ENCODE assay signal across 17 cellular contexts in the genomic region with DNA sequence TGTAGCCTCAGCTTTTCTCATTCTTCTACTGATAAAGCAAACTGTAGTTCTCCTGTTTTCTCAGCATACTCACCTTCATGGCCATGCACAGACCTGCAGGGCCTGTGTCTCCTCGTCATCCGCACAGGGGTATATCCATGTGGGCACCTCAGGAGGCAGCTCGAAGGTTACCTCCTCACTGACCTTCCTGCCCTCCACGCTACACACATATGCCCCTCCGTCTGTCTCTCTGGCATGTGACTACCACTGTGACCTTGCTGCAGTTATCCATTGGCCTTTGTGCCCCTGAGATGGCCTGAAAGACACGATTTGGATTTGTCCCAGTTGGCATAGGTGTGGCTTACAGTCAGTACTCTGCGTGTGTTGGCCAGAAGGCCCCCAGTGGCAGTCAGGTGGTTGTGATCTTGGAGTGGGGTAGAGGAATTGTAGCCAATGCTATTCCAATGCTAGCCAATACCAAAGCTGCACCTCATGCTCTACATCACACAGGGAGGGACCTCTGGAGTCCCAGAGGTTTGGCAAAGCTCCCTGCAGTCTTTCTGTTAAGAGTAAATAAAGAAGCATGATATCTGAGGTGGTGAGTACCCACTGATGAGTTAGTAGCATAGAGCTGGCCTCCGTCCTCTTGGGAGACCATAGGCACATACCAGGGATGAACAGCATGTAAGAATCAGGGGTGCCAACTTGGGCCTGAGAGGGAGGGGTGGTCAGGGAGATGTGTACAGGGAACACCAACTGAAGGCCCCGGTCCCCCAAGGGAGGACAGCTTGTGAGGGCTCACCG.
DNase-seq lines count a peak whose midpoint lies in the region; ATAC-seq and TF ChIP-seq lines count a peak whose summit lies in the region.
"Had no signal": no experiment of that assay in that cellular context is flagged by ENCODE, and none has a peak within 500 bp of the region (broad histone marks: within the 10 kb centered on the region; RNA-seq: fewer than 3 reads in every experiment).

No MANE protein-coding gene starts in this region.

- H3K79me2 ChIP-seq in PC-9 (ENCODE audit: low read depth), result no peaks in the 10 kb centered on the region

- H3K9me3 ChIP-seq in PC-9 (ENCODE audit: insufficient read depth, low read depth) (no peaks in the 10 kb centered on the region), heart left ventricle (no peaks in the 10 kb centered on the region), testis (no peaks in the 10 kb centered on the region), body of pancreas (no peaks in the 10 kb centered on the region)
- H3K9me3 ChIP-seq: ascending aorta, Peyer's patch had no signal

- H3K27me3 Mint-ChIP-seq in activated T-cell treated with anti-CD3 and anti-CD28 coated beads, Interleukin-2, amount 50 U/mL, for 24 hours, result no peaks in the 10 kb centered on the region
- no peaks in the 10 kb centered on the region for H3K27me3 Mint-ChIP-seq in activated T-cell treated with anti-CD3 and anti-CD28 coated beads, Interleukin-2, amount 50 U/mL, for 4 hours (ENCODE audit: low read depth)
- H3K27me3 Mint-ChIP-seq: activated B cell treated with CpG ODN at 0.5 μM for 24 hours; dendritic cell treated with granulocyte-macrophage colony-stimulating factor and Interleukin-4, amounts not matched to agents 40 ng/mL and 50 ng/mL, for 4 days had no signal

- peak overlapping the region; percentile 86 for H3K27ac Mint-ChIP-seq in activated T-cell treated with anti-CD3 and anti-CD28 coated beads, Interleukin-2, amount 50 U/mL, for 24 hours
- H3K27ac Mint-ChIP-seq: activated B cell treated with CpG ODN at 0.5 μM for 24 hours; activated T-helper 1 cell treated with anti-CD3 and anti-CD28 coated beads, Interleukin-12 subunit alpha, Interleukin-12 subunit beta, Interleukin-2, Interleukin-4 antibody, amounts not matched to agents 30 ng/mL and 10 ng/mL and 1 ng/mL, durations not matched to agents 14 hours and 24 hours and 36 hours; dendritic cell treated with granulocyte-macrophage colony-stimulating factor and Interleukin-4, amounts not matched to agents 40 ng/mL and 50 ng/mL, for 4 days had no signal

- no peaks in the 10 kb centered on the region for H3K9me2 ChIP-seq in PC-9 (ENCODE audit: insufficient read depth)

- BruUV-seq in PC-9 (replicated peaks; lab: Mats Ljungman, UMichigan), result no TSS peak

- H3K27me3 ChIP-seq in PC-9 (ENCODE audit: insufficient read depth, low read depth) (no peaks in the 10 kb centered on the region), heart left ventricle (no peaks in the 10 kb centered on the region), testis (no peaks in the 10 kb centered on the region), body of pancreas (no peaks in the 10 kb centered on the region)
- H3K27me3 ChIP-seq: ascending aorta, Peyer's patch had no signal

- WGBS in heart left ventricle, 4 donors, result 54 to 64% (median 61%) methylated on average over 9 to 10 of the region's 10 CpGs
- 84 to 88% methylated on average over 10 of the region's 10 CpGs for WGBS in testis, 2 donors
- WGBS in body of pancreas, 2 donors, result 74 to 78% methylated on average over 10 of the region's 10 CpGs

- H3K27ac ChIP-seq in PC-9 (peak overlapping the region; percentile 44; the same call in 1 of the 2 replicates), heart left ventricle (peak overlapping the region; percentile 24 to 84 (median 67)), testis (no peak overlapping the region), body of pancreas (no peak overlapping the region)
- H3K27ac ChIP-seq: ascending aorta, Peyer's patch had no signal

- H3K4me1 ChIP-seq in PC-9 (replicated peaks; ENCODE audit: insufficient read depth) (peaks cover 17% of the 10 kb centered on the region), heart left ventricle (peaks cover 0 to 56% (median 23%) of the 10 kb centered on the region in 12 donors), testis (no peaks in the 10 kb centered on the region), body of pancreas (no peaks in the 10 kb centered on the region)
- H3K4me1 ChIP-seq: ascending aorta, Peyer's patch had no signal

- H3K4me1 Mint-ChIP-seq in activated T-cell treated with anti-CD3 and anti-CD28 coated beads, Interleukin-2, amount 50 U/mL, for 24 hours (ENCODE audit: low read depth), result peaks cover 45% of the 10 kb centered on the region
- peaks cover 48% of the 10 kb centered on the region for H3K4me1 Mint-ChIP-seq in activated T-cell treated with anti-CD3 and anti-CD28 coated beads, Interleukin-2, amount 50 U/mL, for 4 hours (ENCODE audit: low read depth)
- H3K4me1 Mint-ChIP-seq: activated B cell treated with CpG ODN at 0.5 μM for 24 hours had no signal

- no peak overlapping the region for H3K4me2 ChIP-seq in PC-9

- POLR2A ChIA-PET in PC-9 (lab: Charles Lee; ENCODE audit: unreplicated experiment), result interaction anchor here (0.5 kb wide), 1 partner anchor 16 kb away, joined by 4 read pairs; no protein-coding TSS in a partner anchor

- CTCF ChIA-PET in PC-9 (lab: Charles Lee), result interaction anchor here (1.3 kb wide), 1 partner anchor 126 kb away, joined by 3 read pairs; no protein-coding TSS in a partner anchor

- H3K9me3 Mint-ChIP-seq in activated T-cell treated with anti-CD3 and anti-CD28 coated beads, Interleukin-2, amount 50 U/mL, for 24 hours, result no peaks in the 10 kb centered on the region
- peaks cover 4% of the 10 kb centered on the region for H3K9me3 Mint-ChIP-seq in activated T-cell treated with anti-CD3 and anti-CD28 coated beads, Interleukin-2, amount 50 U/mL, for 4 hours
- H3K9me3 Mint-ChIP-seq: activated B cell treated with CpG ODN at 0.5 μM for 24 hours; dendritic cell treated with granulocyte-macrophage colony-stimulating factor and Interleukin-4, amounts not matched to agents 40 ng/mL and 50 ng/mL, for 4 days had no signal

- H3K36me3 Mint-ChIP-seq in activated T-cell treated with anti-CD3 and anti-CD28 coated beads, Interleukin-2, amount 50 U/mL, for 24 hours (ENCODE audit: low read depth), result peaks cover 21% of the 10 kb centered on the region
- peaks cover 12% of the 10 kb centered on the region for H3K36me3 Mint-ChIP-seq in activated T-cell treated with anti-CD3 and anti-CD28 coated beads, Interleukin-2, amount 50 U/mL, for 4 hours (ENCODE audit: insufficient read depth)

- DNase-seq in activated T-cell treated with anti-CD3 and anti-CD28 coated beads, Interleukin-2, amount 50 U/mL, for 24 hours, result no peak
- no peak for DNase-seq in activated T-cell treated with anti-CD3 and anti-CD28 coated beads, Interleukin-2, amount 50 U/mL, for 4 hours
- DNase-seq in PC-9, result no peak
- DNase-seq in heart left ventricle, result peak in 4 of 5 donors; percentile 64 to 84 (median 70)
- DNase-seq in testis, result peak; percentile 12
- DNase-seq in body of pancreas, result no peak
- no peak for DNase-seq in kidney tubule cell (ENCODE audit: low spot score)
- DNase-seq: activated B cell treated with CpG ODN at 0.5 μM for 24 hours, GF-D8, NCI-H1694 treated with DMSO at 0.1 percent for 48 hours, NCI-H526 had no signal

- H3F3A ChIP-seq in PC-9 (ENCODE audit: insufficient read depth, low read depth), result peaks cover 10% of the 10 kb centered on the region

- H3K4me3 Mint-ChIP-seq in activated T-cell treated with anti-CD3 and anti-CD28 coated beads, Interleukin-2, amount 50 U/mL, for 24 hours, result no peak overlapping the region
- H3K4me3 Mint-ChIP-seq in activated T-cell treated with anti-CD3 and anti-CD28 coated beads, Interleukin-2, amount 50 U/mL, for 4 hours, result no peak overlapping the region
- H3K4me3 Mint-ChIP-seq: activated B cell treated with CpG ODN at 0.5 μM for 24 hours; activated T-helper 1 cell treated with anti-CD3 and anti-CD28 coated beads, Interleukin-12 subunit alpha, Interleukin-12 subunit beta, Interleukin-2, Interleukin-4 antibody, amounts not matched to agents 30 ng/mL and 10 ng/mL and 1 ng/mL, durations not matched to agents 14 hours and 24 hours and 36 hours; dendritic cell treated with granulocyte-macrophage colony-stimulating factor and Interleukin-4, amounts not matched to agents 40 ng/mL and 50 ng/mL, for 4 days had no signal

- no peak for TF ChIP-seq POLR2A in heart left ventricle (IDR thresholded peaks at IDR 0.05)
- TF ChIP-seq POLR2A in testis (IDR thresholded peaks at IDR 0.05), result no peak
- no peak for TF ChIP-seq POLR2A in body of pancreas (IDR thresholded peaks at IDR 0.05)

- H3K36me3 ChIP-seq in PC-9 (ENCODE audit: low read depth) (no peaks in the 10 kb centered on the region), heart left ventricle (no peaks in the 10 kb centered on the region), testis (ENCODE audit: low read depth, missing control alignments) (no peaks in the 10 kb centered on the region), body of pancreas (replicated peaks in 1 of 2; ENCODE audit: insufficient read depth in 1 of 2, low read depth in 2 of 2) (no peaks in the 10 kb centered on the region)
- H3K36me3 ChIP-seq: ascending aorta, Peyer's patch had no signal

- no peak for ATAC-seq in activated T-cell treated with anti-CD3 and anti-CD28 coated beads, Interleukin-2, amount 50 U/mL, for 4 hours
- ATAC-seq in heart left ventricle (peak; percentile 87 to 94 (median 91)), GM19455 (IDR thresholded peaks at IDR 0.05; ENCODE audit: unreplicated experiment) (no peak), body of pancreas (no peak)
- ATAC-seq: esophagus mucosa had no signal

- H3K4me3 ChIP-seq in PC-9 (no peak overlapping the region), heart left ventricle (no peak overlapping the region), testis (no peak overlapping the region), body of pancreas (no peak overlapping the region)
- H3K4me3 ChIP-seq: ascending aorta, Peyer's patch had no signal

- intact Hi-C loops in PC-9 (cut with micrococcal nuclease; ENCODE audit: unreplicated experiment) (no loop called here), heart left ventricle (cut with DNase I) (loop anchor here in 1 of 10 donors (5.0 kb wide), 1 partner anchor 71 kb away; no protein-coding TSS in a partner anchor), testis (cut with DNase I; ENCODE audit: low total_unique reads) (no loop called here), body of pancreas (cut with DNase I) (loop anchor here (10.0 kb wide), 1 partner anchor 288 kb away; no protein-coding TSS in a partner anchor)

- H4K20me1 ChIP-seq in PC-9 (ENCODE audit: insufficient read depth), result no peaks in the 10 kb centered on the region

- TF ChIP-seq CTCF in PC-9 (conservative IDR thresholded peaks at IDR 0.05) (no peak), heart left ventricle (IDR thresholded peaks at IDR 0.05) (no peak), testis (IDR thresholded peaks at IDR 0.05) (no peak), body of pancreas (IDR thresholded peaks at IDR 0.05) (no peak)

- H2AFZ ChIP-seq in PC-9, result no peak overlapping the region

Comparison
In these comparisons a context has a peak if more than half of its experiments do, and no peak if none do; other contexts are left out.
1. DNase-seq: peak in heart left ventricle (4 of 5) and testis (single experiment); none in activated T-cell treated with anti-CD3 and anti-CD28 coated beads, Interleukin-2, amount 50 U/mL, for 24 hours (single experiment), activated T-cell treated with anti-CD3 and anti-CD28 coated beads, Interleukin-2, amount 50 U/mL, for 4 hours (single experiment), PC-9 (0 of 2), body of pancreas (0 of 4) and kidney tubule cell (single experiment).
2. ATAC-seq: peak in heart left ventricle (4 of 4); none in activated T-cell treated with anti-CD3 and anti-CD28 coated beads, Interleukin-2, amount 50 U/mL, for 4 hours (0 of 2), GM19455 (single experiment) and body of pancreas (single experiment).
3. H3K27ac ChIP-seq: peak in PC-9 (single experiment) and heart left ventricle (12 of 12); none in testis (0 of 2) and body of pancreas (0 of 4).